2 cellular contexts compared by ENCODE assay signal in genomic region chr17:7252176-7253043, GRCh38.
TF ChIP-seq lines count a peak whose summit lies in the region.

ELP5 (plus strand) TSS chr17:7252215; CDS start chr17:7252551, 336 bp downstream.

TF ChIP-seq in HEK293, 187 proteins besides CTCF, POLR2A, EP300 and RAD21 (continued from another document and continues in another):
- TF ChIP-seq HIC1 (tag by site-specific recombination; IDR thresholded peaks at IDR 0.05) (peak; percentile 51; the same call in 1 of the 2 replicates), ZNF394 (tag by site-specific recombination; IDR thresholded peaks at IDR 0.05; ENCODE audit: borderline replicate concordance) (peak; percentile 55; the same call in 1 of the 2 replicates), WT1 (tag by site-specific recombination; IDR thresholded peaks at IDR 0.05) (peak; percentile 33), ZNF302 (tag by site-specific recombination; IDR thresholded peaks at IDR 0.05; ENCODE audit: low read depth) (no peak), ZNF10 (tag by site-specific recombination; IDR thresholded peaks at IDR 0.05) (no peak), TCF7L2 (IDR thresholded peaks at IDR 0.05; ENCODE audit: borderline replicate concordance, low read depth, low read length) (no peak), KLF16 (tag by site-specific recombination; IDR thresholded peaks at IDR 0.05) (peak; percentile 84; the same call in 1 of the 2 replicates), ZNF433 (tag by site-specific recombination; IDR thresholded peaks at IDR 0.05; ENCODE audit: low read depth) (no peak), SALL2 (tag by site-specific recombination; IDR thresholded peaks at IDR 0.05; ENCODE audit: borderline replicate concordance) (no peak), HOXD13 (CRISPR knock-in tag; IDR thresholded peaks at IDR 0.05; ENCODE audit: borderline replicate concordance) (no peak), ZNF664 (tag by site-specific recombination; IDR thresholded peaks at IDR 0.05) (no peak), ZNF791 (tag by site-specific recombination; IDR thresholded peaks at IDR 0.05) (no peak), KLF8 (tag by site-specific recombination; IDR thresholded peaks at IDR 0.05) (peak; percentile 88), ZNF639 (tag by site-specific recombination; IDR thresholded peaks at IDR 0.05) (peak; percentile 90), ZNF266 (tag by site-specific recombination; IDR thresholded peaks at IDR 0.05; ENCODE audit: low read depth) (no peak), ZNF391 (tag by site-specific recombination; IDR thresholded peaks at IDR 0.05; ENCODE audit: borderline replicate concordance, low read depth) (peak; percentile 46; the same call in 1 of the 2 replicates), ZBTB21 (tag by site-specific recombination; IDR thresholded peaks at IDR 0.05) (peak; percentile 94), ZNF146 (tag by site-specific recombination; IDR thresholded peaks at IDR 0.05) (peak; percentile 49; the same call in 1 of the 2 replicates), ZNF843 (tag by site-specific recombination; IDR thresholded peaks at IDR 0.05) (peak; percentile 41; the same call in 1 of the 2 replicates), SCRT1 (tag by site-specific recombination; IDR thresholded peaks at IDR 0.05; ENCODE audit: borderline replicate concordance) (no peak)
- TF ChIP-seq, protein P1, sequence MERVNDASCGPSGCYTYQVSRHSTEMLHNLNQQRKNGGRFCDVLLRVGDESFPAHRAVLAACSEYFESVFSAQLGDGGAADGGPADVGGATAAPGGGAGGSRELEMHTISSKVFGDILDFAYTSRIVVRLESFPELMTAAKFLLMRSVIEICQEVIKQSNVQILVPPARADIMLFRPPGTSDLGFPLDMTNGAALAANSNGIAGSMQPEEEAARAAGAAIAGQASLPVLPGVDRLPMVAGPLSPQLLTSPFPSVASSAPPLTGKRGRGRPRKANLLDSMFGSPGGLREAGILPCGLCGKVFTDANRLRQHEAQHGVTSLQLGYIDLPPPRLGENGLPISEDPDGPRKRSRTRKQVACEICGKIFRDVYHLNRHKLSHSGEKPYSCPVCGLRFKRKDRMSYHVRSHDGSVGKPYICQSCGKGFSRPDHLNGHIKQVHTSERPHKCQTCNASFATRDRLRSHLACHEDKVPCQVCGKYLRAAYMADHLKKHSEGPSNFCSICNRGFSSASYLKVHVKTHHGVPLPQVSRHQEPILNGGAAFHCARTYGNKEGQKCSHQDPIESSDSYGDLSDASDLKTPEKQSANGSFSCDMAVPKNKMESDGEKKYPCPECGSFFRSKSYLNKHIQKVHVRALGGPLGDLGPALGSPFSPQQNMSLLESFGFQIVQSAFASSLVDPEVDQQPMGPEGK (tag by site-specific recombination; IDR thresholded peaks at IDR 0.05) = peak; percentile 100
- TF ChIP-seq, protein P2, sequence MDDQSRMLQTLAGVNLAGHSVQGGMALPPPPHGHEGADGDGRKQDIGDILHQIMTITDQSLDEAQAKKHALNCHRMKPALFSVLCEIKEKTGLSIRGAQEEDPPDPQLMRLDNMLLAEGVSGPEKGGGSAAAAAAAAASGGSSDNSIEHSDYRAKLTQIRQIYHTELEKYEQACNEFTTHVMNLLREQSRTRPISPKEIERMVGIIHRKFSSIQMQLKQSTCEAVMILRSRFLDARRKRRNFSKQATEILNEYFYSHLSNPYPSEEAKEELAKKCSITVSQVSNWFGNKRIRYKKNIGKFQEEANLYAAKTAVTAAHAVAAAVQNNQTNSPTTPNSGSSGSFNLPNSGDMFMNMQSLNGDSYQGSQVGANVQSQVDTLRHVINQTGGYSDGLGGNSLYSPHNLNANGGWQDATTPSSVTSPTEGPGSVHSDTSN (CRISPR knock-in tag; IDR thresholded peaks at IDR 0.05) = peak; percentile 71
- TF ChIP-seq, protein P3, sequence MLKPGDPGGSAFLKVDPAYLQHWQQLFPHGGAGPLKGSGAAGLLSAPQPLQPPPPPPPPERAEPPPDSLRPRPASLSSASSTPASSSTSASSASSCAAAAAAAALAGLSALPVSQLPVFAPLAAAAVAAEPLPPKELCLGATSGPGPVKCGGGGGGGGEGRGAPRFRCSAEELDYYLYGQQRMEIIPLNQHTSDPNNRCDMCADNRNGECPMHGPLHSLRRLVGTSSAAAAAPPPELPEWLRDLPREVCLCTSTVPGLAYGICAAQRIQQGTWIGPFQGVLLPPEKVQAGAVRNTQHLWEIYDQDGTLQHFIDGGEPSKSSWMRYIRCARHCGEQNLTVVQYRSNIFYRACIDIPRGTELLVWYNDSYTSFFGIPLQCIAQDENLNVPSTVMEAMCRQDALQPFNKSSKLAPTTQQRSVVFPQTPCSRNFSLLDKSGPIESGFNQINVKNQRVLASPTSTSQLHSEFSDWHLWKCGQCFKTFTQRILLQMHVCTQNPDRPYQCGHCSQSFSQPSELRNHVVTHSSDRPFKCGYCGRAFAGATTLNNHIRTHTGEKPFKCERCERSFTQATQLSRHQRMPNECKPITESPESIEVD (tag by site-specific recombination; IDR thresholded peaks at IDR 0.05) = no peak

TF ChIP-seq in SK-N-SH, 30 proteins besides CTCF, POLR2A, EP300 and RAD21:
- TF ChIP-seq ZBTB33 (IDR thresholded peaks at IDR 0.05; ENCODE audit: borderline replicate concordance, low read depth) (no peak), TAF1 (IDR thresholded peaks at IDR 0.05; ENCODE audit: borderline replicate concordance, low read depth, low read length) (0 out of 2 replicates have a peak, but pooled peaks have one; percentile 68), POLR2AphosphoS5 (IDR thresholded peaks at IDR 0.05; ENCODE audit: low read depth, low read length) (no peak), EZH2phosphoT487 (IDR thresholded peaks at IDR 0.05; ENCODE audit: borderline replicate concordance, low read depth) (no peak), RFX5 (IDR thresholded peaks at IDR 0.05; ENCODE audit: low read length) (no peak), MXI1 (IDR thresholded peaks at IDR 0.05; ENCODE audit: low read depth, low read length) (peak; percentile 48), YY1 (IDR thresholded peaks at IDR 0.05; ENCODE audit: low read depth) (no peak), REST (IDR thresholded peaks at IDR 0.05; ENCODE audit: low read depth, low read length) (no peak), SIN3A (IDR thresholded peaks at IDR 0.05; ENCODE audit: borderline replicate concordance, low read depth, low read length) (0 out of 2 replicates have a peak, but pooled peaks have one; percentile 17), TEAD4 (IDR thresholded peaks at IDR 0.05; ENCODE audit: borderline replicate concordance, insufficient read depth) (no peak), SMC3 (IDR thresholded peaks at IDR 0.05; ENCODE audit: low read depth, low read length) (peak; percentile 39), RXRA (IDR thresholded peaks at IDR 0.05; ENCODE audit: borderline replicate concordance, low read depth) (no peak), FOXM1 (IDR thresholded peaks at IDR 0.05; ENCODE audit: low read depth) (no peak), GABPA (IDR thresholded peaks at IDR 0.05; ENCODE audit: low read depth) (no peak; the same call in 1 of the 2 replicates), FOSL2 (IDR thresholded peaks at IDR 0.05; ENCODE audit: borderline replicate concordance, low read depth) (no peak), TCF12 (IDR thresholded peaks at IDR 0.05) (0 out of 2 replicates have a peak, but pooled peaks have one; percentile 13), ELF1 (IDR thresholded peaks at IDR 0.05) (peak; percentile 60), FOXJ3 (CRISPR knock-in tag; IDR thresholded peaks at IDR 0.05) (no peak), CHD2 (IDR thresholded peaks at IDR 0.05; ENCODE audit: low read length, partially characterized antibody) (no peak), JUND (IDR thresholded peaks at IDR 0.05) (no peak), NRF1 (IDR thresholded peaks at IDR 0.05; ENCODE audit: low read depth, low read length) (no peak), IRF3 (IDR thresholded peaks at IDR 0.05; ENCODE audit: low read depth, low read length) (no peak), MEF2A (IDR thresholded peaks at IDR 0.05; ENCODE audit: borderline replicate concordance, low read depth) (no peak), RCOR1 (IDR thresholded peaks at IDR 0.05; ENCODE audit: low read length) (0 out of 2 replicates have a peak, but pooled peaks have one; percentile 5), MAX (IDR thresholded peaks at IDR 0.05; ENCODE audit: low read depth) (peak; percentile 75; the same call in 1 of the 2 replicates), GATA2 (CRISPR knock-in tag; IDR thresholded peaks at IDR 0.05) (no peak; the same call in 1 of the 2 replicates), NFIC (IDR thresholded peaks at IDR 0.05; ENCODE audit: borderline replicate concordance) (no peak)
- TF ChIP-seq, protein P4, sequence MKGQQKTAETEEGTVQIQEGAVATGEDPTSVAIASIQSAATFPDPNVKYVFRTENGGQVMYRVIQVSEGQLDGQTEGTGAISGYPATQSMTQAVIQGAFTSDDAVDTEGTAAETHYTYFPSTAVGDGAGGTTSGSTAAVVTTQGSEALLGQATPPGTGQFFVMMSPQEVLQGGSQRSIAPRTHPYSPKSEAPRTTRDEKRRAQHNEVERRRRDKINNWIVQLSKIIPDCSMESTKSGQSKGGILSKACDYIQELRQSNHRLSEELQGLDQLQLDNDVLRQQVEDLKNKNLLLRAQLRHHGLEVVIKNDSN (IDR thresholded peaks at IDR 0.05; ENCODE audit: borderline replicate concordance, low read depth) = no peak
- TF ChIP-seq, protein P5, sequence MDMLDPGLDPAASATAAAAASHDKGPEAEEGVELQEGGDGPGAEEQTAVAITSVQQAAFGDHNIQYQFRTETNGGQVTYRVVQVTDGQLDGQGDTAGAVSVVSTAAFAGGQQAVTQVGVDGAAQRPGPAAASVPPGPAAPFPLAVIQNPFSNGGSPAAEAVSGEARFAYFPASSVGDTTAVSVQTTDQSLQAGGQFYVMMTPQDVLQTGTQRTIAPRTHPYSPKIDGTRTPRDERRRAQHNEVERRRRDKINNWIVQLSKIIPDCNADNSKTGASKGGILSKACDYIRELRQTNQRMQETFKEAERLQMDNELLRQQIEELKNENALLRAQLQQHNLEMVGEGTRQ (IDR thresholded peaks at IDR 0.05; ENCODE audit: borderline replicate concordance, low read depth, low read length) = no peak
- TF ChIP-seq, protein P2 (IDR thresholded peaks at IDR 0.05) = no peak
